In the genomic region with DNA sequence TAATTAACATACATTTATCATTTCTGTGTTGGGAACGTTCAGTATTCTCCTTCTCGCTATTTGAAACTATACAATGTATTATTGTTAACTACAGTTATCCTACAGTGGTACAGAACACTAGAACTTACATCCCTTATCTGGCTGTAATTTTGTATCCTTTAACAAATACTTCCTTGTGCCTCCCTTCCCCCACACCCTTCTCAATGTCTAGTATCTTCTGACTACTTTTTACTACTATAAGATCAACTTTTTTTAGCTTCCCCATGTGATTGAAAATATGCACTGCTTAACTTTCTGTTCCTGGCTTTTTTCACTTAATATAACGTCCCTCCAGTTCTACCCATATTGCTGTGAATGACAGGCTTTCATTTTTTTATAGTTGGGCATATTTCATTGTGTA, we compare ENCODE assay signal across 22 cellular contexts.
"Had no signal": no experiment of that assay in that cellular context is flagged by ENCODE, and none has a peak within 500 bp of the region (broad histone marks: within the 10 kb centered on the region; RNA-seq: fewer than 3 reads in every experiment).

No MANE protein-coding gene starts in this region.

- H3K27me3 ChIP-seq: colonic mucosa, dorsolateral prefrontal cortex, esophagus muscularis mucosa, esophagus squamous epithelium, gastrocnemius medialis, gastroesophageal sphincter, heart left ventricle had no signal

- H3K9me3 ChIP-seq: colonic mucosa, gastrocnemius medialis had no signal

- H3K36me3 ChIP-seq: colonic mucosa, esophagus muscularis mucosa, esophagus squamous epithelium, gastrocnemius medialis, gastroesophageal sphincter, heart left ventricle, heart right ventricle had no signal

- H3K27ac ChIP-seq: colonic mucosa, coronary artery, dorsolateral prefrontal cortex, epithelial cell of prostate, esophagus muscularis mucosa, esophagus squamous epithelium, foreskin keratinocyte, gastrocnemius medialis, gastroesophageal sphincter, heart left ventricle, heart right ventricle had no signal

- H3K4me3 ChIP-seq: colonic mucosa, coronary artery, dorsolateral prefrontal cortex, esophagus muscularis mucosa, esophagus squamous epithelium, gastrocnemius medialis, gastroesophageal sphincter, heart left ventricle, heart right ventricle had no signal

- H3K4me1 ChIP-seq: colonic mucosa, esophagus muscularis mucosa, esophagus squamous epithelium, foreskin keratinocyte, gastrocnemius medialis, gastroesophageal sphincter, heart left ventricle, heart right ventricle had no signal

- DNase-seq: colonic mucosa; cortex of kidney; dermis blood vessel endothelial cell; dorsolateral prefrontal cortex; effector CD4-positive, alpha-beta T cell; effector CD8-positive, alpha-beta T cell; effector memory CD4-positive, alpha-beta T cell; effector memory CD8-positive, alpha-beta T cell; endodermal cell; erythroblast; esophagus squamous epithelium; foreskin fibroblast; foreskin keratinocyte; gastrocnemius medialis; glutamatergic neuron; head of caudate nucleus; heart left ventricle; heart right ventricle had no signal
